Comparison of ENCODE assay signal across 1 cellular context in genomic region chr17:31493656-31494155, GRCh38.
TF ChIP-seq lines count a peak whose summit lies in the region.

No MANE protein-coding gene starts in this region.

TF ChIP-seq in K562, 482 proteins besides CTCF, POLR2A, EP300 and RAD21 (continued from another document):
- TF ChIP-seq AFF4 (CRISPR knock-in tag; IDR thresholded peaks at IDR 0.05), result no peak
- TF ChIP-seq ZNF282 (CRISPR knock-in tag; IDR thresholded peaks at IDR 0.05), result no peak
- no peak for TF ChIP-seq IFI16 (CRISPR knock-in tag; IDR thresholded peaks at IDR 0.05)
TF ChIP-seq in K562: peak in this region for 0.
